8 cellular contexts compared by ENCODE assay signal in the genomic region with DNA sequence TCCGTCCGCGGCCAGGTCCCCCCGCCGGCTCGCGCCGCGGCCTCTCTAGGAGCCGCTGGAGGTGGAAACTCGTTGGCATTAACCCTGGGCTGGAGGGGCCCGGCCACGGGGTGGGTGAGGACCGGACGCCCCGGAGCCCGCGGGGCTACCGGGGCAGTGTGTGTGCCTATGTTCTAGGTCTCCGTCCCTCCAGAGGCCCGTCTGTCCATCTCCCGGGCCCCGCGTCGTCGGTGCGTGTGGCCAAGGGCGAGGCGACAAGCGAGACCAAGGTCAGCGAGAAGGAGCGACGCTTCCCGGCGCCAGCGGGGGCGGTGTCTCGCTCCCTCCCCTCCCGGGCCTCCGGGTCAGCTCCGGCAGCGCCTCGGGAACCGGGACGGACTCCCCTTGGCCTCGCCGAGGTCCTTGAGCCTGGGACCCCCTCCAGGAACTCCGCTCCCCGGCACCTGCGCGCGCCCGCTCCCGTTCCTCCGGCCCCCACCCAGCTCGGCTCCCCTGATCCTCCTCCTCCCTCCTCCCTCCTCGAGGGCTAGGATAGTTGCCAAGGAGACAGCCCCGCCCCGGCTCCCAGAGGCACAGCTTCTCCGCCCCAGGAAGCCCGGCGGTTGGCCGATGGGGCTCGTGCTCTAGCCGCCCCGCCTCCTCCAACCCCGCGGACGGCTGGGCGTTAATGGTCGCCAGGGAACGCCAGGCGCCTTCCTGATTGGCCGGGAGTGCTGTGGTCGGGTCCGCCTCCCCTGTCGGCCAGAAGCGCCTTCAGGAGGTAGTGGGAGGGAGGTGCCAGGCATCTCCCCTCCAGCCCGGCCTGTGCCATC. TPM values are rescaled to one million over a fixed set of nuclear protein-coding genes. Genes with fewer than 3 reads are reported as not detected.
DNase-seq lines count a peak whose midpoint lies in the region; ATAC-seq and TF ChIP-seq lines count a peak whose summit lies in the region.

No MANE protein-coding gene starts in this region.

- TF ChIP-seq POLR2A in ovary (IDR thresholded peaks at IDR 0.05) (peak; percentile 68), thyroid gland (IDR thresholded peaks at IDR 0.05) (peak in 1 of 2 donors; percentile 82)

- H3K27ac ChIP-seq in ovary, result peak overlapping the region; percentile 96 to 97
- H3K27ac ChIP-seq in thyroid gland, result peak overlapping the region; percentile 95 to 100 (median 98)

- peak overlapping the region; percentile 76 for H3K4me3 Mint-ChIP-seq in activated naive CD8-positive, alpha-beta T cell treated with anti-CD3 and anti-CD28 coated beads, Interleukin-2, amount 10 ng/mL, durations not matched to agents 7 days and 5 days

- peaks cover 21% of the 10 kb centered on the region for H3K4me1 Mint-ChIP-seq in activated naive CD8-positive, alpha-beta T cell treated with anti-CD3 and anti-CD28 coated beads, Interleukin-2, amount 10 ng/mL, durations not matched to agents 7 days and 5 days

- DNase-seq in NCI-H1105 treated with DMSO at 0.1 percent for 48 hours (lab: John Stamatoyannopoulos, UW) (peak; percentile 95), SKM-1 treated with dmso at 0.1 percent for 144 hours (lab: John Stamatoyannopoulos, UW; ENCODE audit: unreplicated experiment) (peak; percentile 98), Right ventricle myocardium inferior (ENCODE audit: missing footprints) (peak; percentile 100), ovary (peak; percentile 99), thyroid gland (peak; percentile 99)
- DNase-seq in activated naive CD8-positive, alpha-beta T cell treated with anti-CD3 and anti-CD28 coated beads, Interleukin-2, amount 10 ng/mL, durations not matched to agents 7 days and 5 days, result peak; percentile 95

- no peaks in the 10 kb centered on the region for H3K27me3 Mint-ChIP-seq in activated naive CD8-positive, alpha-beta T cell treated with anti-CD3 and anti-CD28 coated beads, Interleukin-2, amount 10 ng/mL, durations not matched to agents 7 days and 5 days

- 0 to 1% (median 1%) methylated on average over 66 to 79 of the region's 79 CpGs for WGBS in ovary, 3 donors
- 0% methylated on average over 13 to 23 of the region's 79 CpGs for WGBS in thyroid gland, 2 donors

- H3K9me3 ChIP-seq in ovary (no peaks in the 10 kb centered on the region), thyroid gland (no peaks in the 10 kb centered on the region)

- H3K27me3 ChIP-seq in ovary, result no peaks in the 10 kb centered on the region
- H3K27me3 ChIP-seq in thyroid gland, result no peaks in the 10 kb centered on the region

- H3K36me3 ChIP-seq in ovary (no peaks in the 10 kb centered on the region), thyroid gland (peaks cover 0 to 18% of the 10 kb centered on the region in 2 donors)

- H3K4me3 ChIP-seq in ovary (peak overlapping the region; percentile 68), thyroid gland (replicated peaks in 1 of 3) (peak overlapping the region; percentile 49 to 74 (median 65))

- H3K4me1 ChIP-seq in ovary (ENCODE audit: insufficient read depth), result peaks cover 4% of the 10 kb centered on the region
- H3K4me1 ChIP-seq in thyroid gland, result peaks cover 8 to 21% of the 10 kb centered on the region in 2 donors

- no peaks in the 10 kb centered on the region for H3K9me3 Mint-ChIP-seq in activated naive CD8-positive, alpha-beta T cell treated with anti-CD3 and anti-CD28 coated beads, Interleukin-2, amount 10 ng/mL, durations not matched to agents 7 days and 5 days

- ATAC-seq in HG02642 (IDR thresholded peaks at IDR 0.05; ENCODE audit: poor library complexity, unreplicated experiment) (peak; percentile 82), Right ventricle myocardium inferior (peak; percentile 94)
- ATAC-seq in activated naive CD8-positive, alpha-beta T cell treated with anti-CD3 and anti-CD28 coated beads, Interleukin-2, amount 10 ng/mL, durations not matched to agents 7 days and 5 days (ENCODE audit: low read depth), result peak; percentile 88

- H3K36me3 Mint-ChIP-seq in activated naive CD8-positive, alpha-beta T cell treated with anti-CD3 and anti-CD28 coated beads, Interleukin-2, amount 10 ng/mL, durations not matched to agents 7 days and 5 days, result peaks cover 7% of the 10 kb centered on the region

- TF ChIP-seq EP300 in ovary (IDR thresholded peaks at IDR 0.05), result no peak

- intact Hi-C loops in Right ventricle myocardium inferior (cut with DNase I), result loop anchor here (1.0 to 5.0 kb wide), 2 partner anchors 80 to 123 kb away; partner anchors contain the start of genes PRR14 and SEPHS2
- intact Hi-C loops in ovary (cut with DNase I), result loop anchor here in 2 of 4 donors (10.0 kb wide), 2 partner anchors 92 to 442 kb away; partner anchors contain the start of gene DCTPP1 (in 1 of the 2)
- intact Hi-C loops in thyroid gland (cut with DNase I), result loop anchor here (2.0 kb wide), 1 partner anchor 82 kb away; the partner anchor contains the start of gene SEPHS2

- peak overlapping the region; percentile 83 for H3K27ac Mint-ChIP-seq in activated naive CD8-positive, alpha-beta T cell treated with anti-CD3 and anti-CD28 coated beads, Interleukin-2, amount 10 ng/mL, durations not matched to agents 7 days and 5 days

- POLR2A ChIA-PET in activated naive CD8-positive, alpha-beta T cell treated with anti-CD3 and anti-CD28 coated beads, Interleukin-2, amount 10 ng/mL, durations not matched to agents 7 days and 5 days (lab: Charles Lee), result interaction anchor here (0.5 to 1.9 kb wide), 14 partner anchors 9 to 639 kb away, joined by 3 to 15 read pairs (median 6); partner anchors contain the start of genes DCTPP1, SEPTIN1, ZNF688 and ZNF771

- TF ChIP-seq CTCF in GM12872 (IDR thresholded peaks at IDR 0.05; ENCODE audit: insufficient read depth, low read depth, low read length), result peak; percentile 56
- peak in 2 of 3 donors; percentile 51 to 55 for TF ChIP-seq CTCF in ovary (IDR thresholded peaks at IDR 0.05)
- peak in 4 of 6 experiments; percentile 25 to 44 (median 29) for TF ChIP-seq CTCF in thyroid gland (IDR thresholded peaks at IDR 0.05)

RNA-seq across cellular contexts. Expression of gene ZNF768, which starts 0.7 kb away (rescaled TPM):
- total RNA-seq in activated naive CD8-positive, alpha-beta T cell treated with anti-CD3 and anti-CD28 coated beads, Interleukin-2, amount 10 ng/mL, durations not matched to agents 7 days and 5 days, result 1 to 10 TPM; 7.4 to 8.1 TPM
- 73.8 TPM for total RNA-seq in Right ventricle myocardium inferior
- 10 to 100 TPM; 20.5 to 43.2 (median 38.6) TPM for total RNA-seq in ovary
- 10 to 100 TPM; 12.4 to 40.6 TPM for polyA plus RNA-seq in ovary
- total RNA-seq in thyroid gland, result 10 to 100 TPM; 27.4 to 44.9 (median 32.3) TPM

RNA-seq across cellular contexts. Expression of gene ZNF747, which starts 7.6 kb away (rescaled TPM):
- total RNA-seq in activated naive CD8-positive, alpha-beta T cell treated with anti-CD3 and anti-CD28 coated beads, Interleukin-2, amount 10 ng/mL, durations not matched to agents 7 days and 5 days, result 10 to 100 TPM; 11.9 to 12.5 TPM
- total RNA-seq in Right ventricle myocardium inferior (5.7 TPM), ovary (10 to 100 TPM; 11.9 to 19.2 (median 12.9) TPM), thyroid gland (10 to 100 TPM; 13.6 to 30.7 (median 21.8) TPM)
- 10 to 100 TPM in 1 of 2 donors, 1 to 10 TPM in 1; 8.4 to 11.4 TPM for polyA plus RNA-seq in ovary

RNA-seq across cellular contexts. Expression of gene ZNF764, which starts 31.1 kb away (rescaled TPM):
- total RNA-seq in activated naive CD8-positive, alpha-beta T cell treated with anti-CD3 and anti-CD28 coated beads, Interleukin-2, amount 10 ng/mL, durations not matched to agents 7 days and 5 days, result 10 to 100 TPM; 20.9 to 23.3 TPM
- total RNA-seq in Right ventricle myocardium inferior, result 10.0 TPM
- 10 to 100 TPM in 5 of 7 donors, 1 to 10 TPM in 2; 6.8 to 14.5 (median 13.2) TPM for total RNA-seq in ovary
- 1 to 10 TPM; 4.3 to 9.6 TPM for polyA plus RNA-seq in ovary
- 10 to 100 TPM in 3 of 4 donors, 1 to 10 TPM in 1; 9.3 to 15.4 (median 11.8) TPM for total RNA-seq in thyroid gland

RNA-seq across cellular contexts. Expression of gene ZNF688, which starts 44.5 kb away (rescaled TPM):
- total RNA-seq in activated naive CD8-positive, alpha-beta T cell treated with anti-CD3 and anti-CD28 coated beads, Interleukin-2, amount 10 ng/mL, durations not matched to agents 7 days and 5 days, result 10 to 100 TPM; 17.8 to 18.3 TPM
- total RNA-seq in Right ventricle myocardium inferior (12.2 TPM), ovary (10 to 100 TPM; 10.4 to 31.2 (median 15.4) TPM), thyroid gland (10 to 100 TPM; 10.6 to 26.1 (median 16.5) TPM)
- 10 to 100 TPM; 10.3 to 16.1 TPM for polyA plus RNA-seq in ovary

RNA-seq across cellular contexts. Expression of gene ITGAL, which starts 54.5 kb away (rescaled TPM):
- total RNA-seq in activated naive CD8-positive, alpha-beta T cell treated with anti-CD3 and anti-CD28 coated beads, Interleukin-2, amount 10 ng/mL, durations not matched to agents 7 days and 5 days, result 100 to 1,000 TPM; 662 to 664 TPM
- 4.2 TPM for total RNA-seq in Right ventricle myocardium inferior
- total RNA-seq in ovary, result 1 to 10 TPM in 6 of 7 donors, under 1 TPM in 1; 0.95 to 2.9 (median 2.0) TPM
- 10 to 100 TPM in 1 of 2 donors, under 1 TPM in 1; 0.90 to 13.1 TPM for polyA plus RNA-seq in ovary
- total RNA-seq in thyroid gland, result 1 to 10 TPM in 3 of 4 donors, under 1 TPM in 1; 0.56 to 4.6 (median 2.8) TPM

Comparison
In these comparisons a context has a peak if more than half of its experiments do, and no peak if none do; other contexts are left out.
1. Peak in every context shown above with its lines: DNase-seq, ATAC-seq, H3K4me3 ChIP-seq and H3K27ac ChIP-seq.